38 cellular contexts compared by ENCODE assay signal in the genomic region with DNA sequence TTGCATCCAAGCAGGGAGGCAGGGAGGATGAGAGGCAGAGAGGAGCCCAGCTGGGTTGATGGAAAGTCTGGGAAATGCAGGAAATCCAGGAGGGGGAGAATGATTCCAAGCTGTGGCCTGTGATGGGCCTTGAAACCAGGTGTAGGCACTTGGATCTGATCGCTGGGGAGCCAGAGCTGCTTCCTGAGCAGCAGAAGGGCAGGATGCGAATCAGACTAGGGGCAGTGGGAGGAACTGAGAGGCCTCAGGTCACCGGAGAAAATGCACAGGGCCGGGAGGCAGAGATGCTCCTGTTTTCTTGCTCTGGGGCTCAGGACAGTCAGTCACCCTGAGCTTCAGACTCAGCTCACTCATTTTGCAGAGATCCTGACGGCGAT. TPM values are rescaled to one million over a fixed set of nuclear protein-coding genes. Genes with fewer than 3 reads are reported as not detected.
"Had no signal": no experiment of that assay in that cellular context is flagged by ENCODE, and none has a peak within 500 bp of the region (broad histone marks: within the 10 kb centered on the region; RNA-seq: fewer than 3 reads in every experiment).

No MANE protein-coding gene starts in this region.

- FAIRE-seq: RCC 7860 had no signal

- H3K36me3 Mint-ChIP-seq: activated naive CD4-positive, alpha-beta T cell treated with anti-CD3 and anti-CD28 coated beads, Interleukin-2, amount 50 U/mL, for 24 hours; activated naive CD8-positive, alpha-beta T cell treated with anti-CD3 and anti-CD28 coated beads, Interleukin-2, amount 10 ng/mL, durations not matched to agents 7 days and 5 days had no signal

- H3K9me3 Mint-ChIP-seq: activated CD8-positive, alpha-beta T cell treated with anti-CD3 and anti-CD28 coated beads for 36 hours; activated naive CD4-positive, alpha-beta T cell treated with anti-CD3 and anti-CD28 coated beads, Interleukin-2, amount 50 U/mL, for 24 hours; activated naive CD8-positive, alpha-beta T cell treated with anti-CD3 and anti-CD28 coated beads, Interleukin-2, amount 10 ng/mL, durations not matched to agents 7 days and 5 days; activated T-cell treated with anti-CD3 and anti-CD28 coated beads, Interleukin-2, amount 50 U/mL, for 24 hours; activated T-helper 2 cell treated with anti-CD3 and anti-CD28 coated beads, Interferon-gamma antibody, Interleukin-2, Interleukin-4, amounts not matched to agents 10 μg/mL and 5 μg/mL and 100 μg/mL, durations not matched to agents 14 hours and 24 hours and 36 hours had no signal

- H3K36me3 ChIP-seq: brain microvascular endothelial cell had no signal

- H2AFZ ChIP-seq: PC-9 had no signal

- H3K27ac ChIP-seq: brain microvascular endothelial cell, PC-9, RWPE1, VCaP had no signal

- H3K4me3 Mint-ChIP-seq: activated CD8-positive, alpha-beta T cell treated with anti-CD3 and anti-CD28 coated beads for 36 hours; activated naive CD4-positive, alpha-beta T cell treated with anti-CD3 and anti-CD28 coated beads, Interleukin-2, amount 50 U/mL, for 24 hours; activated naive CD8-positive, alpha-beta T cell treated with anti-CD3 and anti-CD28 coated beads, Interleukin-2, amount 10 ng/mL, durations not matched to agents 7 days and 5 days; activated T-cell treated with anti-CD3 and anti-CD28 coated beads, Interleukin-2, amount 50 U/mL, for 24 hours had no signal

- H3K27ac Mint-ChIP-seq: activated CD8-positive, alpha-beta T cell treated with anti-CD3 and anti-CD28 coated beads for 36 hours; activated naive CD4-positive, alpha-beta T cell treated with anti-CD3 and anti-CD28 coated beads, Interleukin-2, amount 50 U/mL, for 24 hours; activated naive CD8-positive, alpha-beta T cell treated with anti-CD3 and anti-CD28 coated beads, Interleukin-2, amount 10 ng/mL, durations not matched to agents 7 days and 5 days; activated T-cell treated with anti-CD3 and anti-CD28 coated beads, Interleukin-2, amount 50 U/mL, for 24 hours; activated T-helper 2 cell treated with anti-CD3 and anti-CD28 coated beads, Interferon-gamma antibody, Interleukin-2, Interleukin-4, amounts not matched to agents 10 μg/mL and 5 μg/mL and 100 μg/mL, durations not matched to agents 14 hours and 24 hours and 36 hours had no signal

- H3K4me2 ChIP-seq: PC-9 had no signal

- H3K4me1 Mint-ChIP-seq: activated naive CD4-positive, alpha-beta T cell treated with anti-CD3 and anti-CD28 coated beads, Interleukin-2, amount 50 U/mL, for 24 hours had no signal

- DNase-seq: activated CD4-positive, alpha-beta T cell treated with anti-CD3 and anti-CD28 coated beads for 1 hour; activated CD4-positive, alpha-beta T cell treated with anti-CD3 and anti-CD28 coated beads for 48 hours; activated CD4-positive, alpha-beta T cell treated with anti-CD3 and anti-CD28 coated beads, Interleukin-2, amount 50 U/mL, for 4 hours; activated CD4-positive, CD25-positive, alpha-beta regulatory T cell; activated CD8-positive, alpha-beta T cell treated with anti-CD3 and anti-CD28 coated beads for 36 hours; activated gamma-delta T cell; activated naive CD4-positive, alpha-beta T cell treated with Interleukin-2 at 50 U/mL for 16 hours; activated naive CD8-positive, alpha-beta T cell treated with anti-CD3 and anti-CD28 coated beads, Interleukin-2, amount 10 ng/mL, durations not matched to agents 7 days and 5 days; activated T-cell treated with anti-CD3 and anti-CD28 coated beads, Interleukin-2, amount 50 U/mL, for 24 hours; brain microvascular endothelial cell; central memory CD4-positive, alpha-beta T cell; NCI-H1048; NCI-H1105 treated with DMSO at 0.1 percent for 48 hours; NCI-H1436 treated with DMSO at 0.1 percent for 48 hours; NCI-H1694 treated with DMSO at 0.1 percent for 48 hours; NCI-H2029 treated with DMSO at 0.1 percent for 48 hours; NCI-H2107; NCI-H2171; NCI-H510A; NCI-H526; NCI-H748 treated with DMSO at 0.1 percent for 48 hours; NK-92 treated with Interleukin-12 subunit alpha and Interleukin-12 subunit beta, amount 100 ng/mL, for 24 hours; PC-9; SIG-M5; SW 1271; T-helper 1 cell; T-helper 2 cell; T-helper 9 cell had no signal

- H3K4me3 ChIP-seq: PC-9 had no signal

- ATAC-seq: activated CD8-positive, alpha-beta T cell treated with anti-CD3 and anti-CD28 coated beads for 36 hours; Right ventricle myocardium inferior; SK-N-SH treated with all-trans-retinoic acid at 6 μM for 48 hours had no signal

RNA-seq across cellular contexts. Expression of gene MEOX1, which starts 29.6 kb away (rescaled TPM):
- total RNA-seq: M059J, OCI-LY7, SK-MEL-5 had no signal
